9 cellular contexts compared by ENCODE assay signal in genomic region chr1:99645699-99646531, GRCh38. TPM values are rescaled to one million over a fixed set of nuclear protein-coding genes. Genes with fewer than 3 reads are reported as not detected.
DNase-seq lines count a peak whose midpoint lies in the region; ATAC-seq and TF ChIP-seq lines count a peak whose summit lies in the region.
"Had no signal": no experiment of that assay in that cellular context is flagged by ENCODE, and none has a peak within 500 bp of the region (broad histone marks: within the 10 kb centered on the region; RNA-seq: fewer than 3 reads in every experiment).

PALMD (plus strand) TSS chr1:99646113; CDS start chr1:99646318, 205 bp downstream.

- H3K4me3 ChIP-seq in NT2/D1 (ENCODE audit: insufficient read length, low read depth) (no peak within 1 kb of the TSS), fibroblast of pulmonary artery (replicated peaks; ENCODE audit: low read depth, low read length) (peak within 1 kb of the TSS; percentile 57), osteoblast (ENCODE audit: insufficient read depth, low read length) (peak within 1 kb of the TSS; percentile 59)

- peak within 1 kb of the TSS; percentile 90 for H2AFZ ChIP-seq in osteoblast (ENCODE audit: low read length)

- no peaks in the 10 kb centered on the region for H4K20me1 ChIP-seq in osteoblast (ENCODE audit: insufficient read depth, low read length)

- peak within 1 kb of the TSS in 1 of 3 donors; percentile 21 for H3K4me3 Mint-ChIP-seq in T-cell
- H3K4me3 Mint-ChIP-seq: stimulated activated naive CD8-positive, alpha-beta T cell treated with anti-CD3 and anti-CD28 coated beads, Interleukin-15, Interleukin-2, amounts not matched to agents 100 ng/mL and 50 ng/mL, for 24 hours had no signal

- POLR2A ChIA-PET in T-cell (lab: Charles Lee), result interaction anchor here in 1 of 2 donors (0.6 kb wide), 1 partner anchor 14 kb away, joined by 3 read pairs; no protein-coding TSS in a partner anchor

- H3K9me3 Mint-ChIP-seq in T-cell, result no peaks in the 10 kb centered on the region
- H3K9me3 Mint-ChIP-seq: stimulated activated naive CD8-positive, alpha-beta T cell treated with anti-CD3 and anti-CD28 coated beads, Interleukin-15, Interleukin-2, amounts not matched to agents 100 ng/mL and 50 ng/mL, for 24 hours had no signal

- H3K36me3 ChIP-seq in NT2/D1 (ENCODE audit: insufficient read depth, insufficient read length, low read length) (no peaks in the 10 kb centered on the region), osteoblast (ENCODE audit: insufficient read depth, low read length) (no peaks in the 10 kb centered on the region)

- peak within 1 kb of the TSS; percentile 77 for H3K4me2 ChIP-seq in osteoblast (ENCODE audit: insufficient read depth, low read length)

- H3K9ac ChIP-seq in NT2/D1 (ENCODE audit: insufficient read length, low read depth), result no peak within 1 kb of the TSS

- H3K4me1 Mint-ChIP-seq in T-cell, result peaks cover 0 to 6% (median 4%) of the 10 kb centered on the region in 3 donors

- H3K27ac Mint-ChIP-seq in T-cell, result no peak within 1 kb of the TSS
- H3K27ac Mint-ChIP-seq: stimulated activated naive CD8-positive, alpha-beta T cell treated with anti-CD3 and anti-CD28 coated beads, Interleukin-15, Interleukin-2, amounts not matched to agents 100 ng/mL and 50 ng/mL, for 24 hours had no signal

- no peaks in the 10 kb centered on the region for H3K79me2 ChIP-seq in osteoblast (ENCODE audit: insufficient read depth, low read length)

- ATAC-seq in HG02852 (IDR thresholded peaks at IDR 0.05; ENCODE audit: unreplicated experiment), result no peak
- no peak for ATAC-seq in GM21367 (IDR thresholded peaks at IDR 0.05; ENCODE audit: unreplicated experiment)
- no peak for ATAC-seq in T-cell (replicated peaks in 1 of 4)

- TF ChIP-seq CTCF in fibroblast of pulmonary artery (IDR thresholded peaks at IDR 0.05; ENCODE audit: low read length, missing control alignments) (no peak), osteoblast (IDR thresholded peaks at IDR 0.05; ENCODE audit: extremely low read depth, low read depth, low read length) (no peak)

- CTCF ChIA-PET in T-cell (lab: Charles Lee), result interaction anchor here in 1 of 2 donors (0.6 kb wide), 1 partner anchor 1708 kb away, joined by 5 read pairs; no protein-coding TSS in a partner anchor

- H3K4me1 ChIP-seq in NT2/D1 (ENCODE audit: insufficient read depth, insufficient read length), result peaks cover 3% of the 10 kb centered on the region
- H3K4me1 ChIP-seq in osteoblast (ENCODE audit: insufficient read depth, low read length), result peaks cover 29% of the 10 kb centered on the region

- H3K27me3 Mint-ChIP-seq in T-cell, result peaks cover 17 to 33% of the 10 kb centered on the region in 2 donors

- peak within 1 kb of the TSS; percentile 55 for H3K27ac ChIP-seq in osteoblast (ENCODE audit: low read depth, low read length)

- no peaks in the 10 kb centered on the region for H3K36me3 Mint-ChIP-seq in T-cell

- DNase-seq in D341Med (ENCODE audit: low spot score) (peak; percentile 57), NT2/D1 (ENCODE audit: low read depth, low spot score) (peak; percentile 13), fibroblast of pulmonary artery (ENCODE audit: low read depth) (peak; percentile 49), osteoblast (ENCODE audit: insufficient read length, low spot score, missing footprints) (peak; percentile 35), T-cell (no peak)
- DNase-seq in effector CD8-positive, alpha-beta T cell (lab: John Stamatoyannopoulos, UW), result no peak

- H3K9me3 ChIP-seq in NT2/D1 (ENCODE audit: insufficient read depth, low read length), result no peaks in the 10 kb centered on the region
- H3K9me3 ChIP-seq in osteoblast (ENCODE audit: low read depth, low read length), result no peaks in the 10 kb centered on the region

- no peaks in the 10 kb centered on the region for H3K27me3 ChIP-seq in NT2/D1 (ENCODE audit: insufficient read depth, insufficient read length)
- H3K27me3 ChIP-seq in osteoblast (ENCODE audit: insufficient read depth, low read length), result no peaks in the 10 kb centered on the region

RNA-seq across cellular contexts. Expression of gene PALMD, which starts in this region (rescaled TPM):
- total RNA-seq in osteoblast (2.5 and 5.6 TPM in 2 replicates), T-cell (under 1 TPM in 1 of 5 donors, not detected in 4; 0.15 TPM)

Comparison
In these comparisons a context has a peak if more than half of its experiments do, and no peak if none do; other contexts are left out.
1. DNase-seq: peak in D341Med (single experiment), NT2/D1 (single experiment), fibroblast of pulmonary artery (single experiment) and osteoblast (single experiment); none in T-cell (0 of 34) and effector CD8-positive, alpha-beta T cell (single experiment).